In genomic region chr19:56670961-56671612, GRCh38 we compare ENCODE assay signal across 10 cellular contexts. TPM values are rescaled to one million over a fixed set of nuclear protein-coding genes. Genes with fewer than 3 reads are reported as not detected.
DNase-seq lines count a peak whose midpoint lies in the region; ATAC-seq, FAIRE-seq and TF ChIP-seq lines count a peak whose summit lies in the region.
"Had no signal": no experiment of that assay in that cellular context is flagged by ENCODE, and none has a peak within 500 bp of the region (broad histone marks: within the 10 kb centered on the region; RNA-seq: fewer than 3 reads in every experiment).

No MANE protein-coding gene starts in this region.

- peak overlapping the region in 56 of 59 donors; percentile 27 to 92 (median 77) for H3K27ac ChIP-seq in dorsolateral prefrontal cortex
- H3K27ac ChIP-seq in naive thymus-derived CD4-positive, alpha-beta T cell (ENCODE audit: low read depth, low read length), result peak overlapping the region; percentile 67
- H3K27ac ChIP-seq in aorta (ENCODE audit: low read depth in 1 of 2, low read length in 2 of 2), result no peak overlapping the region

- H3K36me3 ChIP-seq in naive thymus-derived CD4-positive, alpha-beta T cell (ENCODE audit: control insufficient read depth in 2 of 3, insufficient read depth in 3 of 3, low read length in 3 of 3), result no peaks in the 10 kb centered on the region
- H3K36me3 ChIP-seq in aorta (ENCODE audit: control insufficient read depth in 1 of 2, insufficient read depth in 2 of 2, low read length in 1 of 2), result no peaks in the 10 kb centered on the region

- peaks cover 4 to 20% (median 7%) of the 10 kb centered on the region in 5 donors for H3K36me3 Mint-ChIP-seq in naive thymus-derived CD4-positive, alpha-beta T cell

- H3K9me3 ChIP-seq in naive thymus-derived CD4-positive, alpha-beta T cell (ENCODE audit: control insufficient read depth in 2 of 3, low read length in 3 of 3), result peaks cover 0 to 33% (median 0%) of the 10 kb centered on the region in 3 experiments
- H3K9me3 ChIP-seq in aorta (ENCODE audit: control insufficient read depth, low read length), result no peaks in the 10 kb centered on the region

- peak overlapping the region in 6 of 9 donors; percentile 40 to 95 (median 80) for H3K27ac Mint-ChIP-seq in naive thymus-derived CD4-positive, alpha-beta T cell

- H3K27me3 ChIP-seq in dorsolateral prefrontal cortex (no peaks in the 10 kb centered on the region), aorta (ENCODE audit: control insufficient read depth in 1 of 2, insufficient read depth in 2 of 2, low read length in 1 of 2) (no peaks in the 10 kb centered on the region)
- no peaks in the 10 kb centered on the region for H3K27me3 ChIP-seq in naive thymus-derived CD4-positive, alpha-beta T cell (ENCODE audit: control insufficient read depth in 2 of 2, insufficient read depth in 2 of 2, low read length in 2 of 2)

- WGBS in aorta, 2 donors, result 37 to 41% methylated on average over 35 of the region's 35 CpGs

- no peaks in the 10 kb centered on the region for H3K27me3 Mint-ChIP-seq in naive thymus-derived CD4-positive, alpha-beta T cell

- intact Hi-C loops in Right ventricle myocardium inferior (cut with DNase I), result loop anchor here (2.0 to 5.0 kb wide), 2 partner anchors 74 to 168 kb away; partner anchors contain the start of gene ZNF71
- intact Hi-C loops in cardiac septum (cut with DNase I), result loop anchor here (5.0 kb wide), 2 partner anchors 74 to 279 kb away; partner anchors contain the start of genes ZNF582 and ZNF71
- intact Hi-C loops in dorsolateral prefrontal cortex (cut with DNase I), result no loop called here
- intact Hi-C loops in naive thymus-derived CD4-positive, alpha-beta T cell (cut with micrococcal nuclease), result loop anchor here in 1 of 2 donors (1.0 to 2.0 kb wide), 3 partner anchors 76 to 278 kb away; partner anchors contain the start of genes ZFP28, ZNF582 and ZNF71
- intact Hi-C loops in aorta (cut with DNase I), result no loop called here

- TF ChIP-seq CTCF in dorsolateral prefrontal cortex (IDR thresholded peaks at IDR 0.05 in 54 of 56, conservative IDR thresholded peaks at IDR 0.05 in 2 of 56; ENCODE audit: low read depth in 1 of 56, partially characterized antibody in 56 of 56), result no peak

- peaks cover 0 to 7% of the 10 kb centered on the region in 2 donors for H3K4me1 ChIP-seq in naive thymus-derived CD4-positive, alpha-beta T cell (ENCODE audit: control insufficient read depth in 2 of 2, insufficient read depth in 2 of 2, low read length in 2 of 2)
- no peaks in the 10 kb centered on the region for H3K4me1 ChIP-seq in aorta (ENCODE audit: control insufficient read depth in 1 of 2, insufficient read depth in 2 of 2, low read length in 2 of 2)

- FAIRE-seq in GM19239 (lab: Jason Lieb, UNC), result no peak
- FAIRE-seq: endometrium had no signal

- peaks cover 0 to 17% (median 11%) of the 10 kb centered on the region in 7 donors for H3K4me1 Mint-ChIP-seq in naive thymus-derived CD4-positive, alpha-beta T cell

- H3K4me3 ChIP-seq in dorsolateral prefrontal cortex (peak overlapping the region; percentile 62 to 100 (median 90)), aorta (ENCODE audit: low read length in 2 of 2) (peak overlapping the region; percentile 9 to 68)
- peak overlapping the region; percentile 53 for H3K4me3 ChIP-seq in naive thymus-derived CD4-positive, alpha-beta T cell (ENCODE audit: low read length)

- peaks cover 0 to 72% (median 31%) of the 10 kb centered on the region in 11 donors for H3K9me3 Mint-ChIP-seq in naive thymus-derived CD4-positive, alpha-beta T cell

- H3K4me3 Mint-ChIP-seq in naive thymus-derived CD4-positive, alpha-beta T cell, result peak overlapping the region; percentile 69 to 95 (median 89)

- POLR2A ChIA-PET in naive thymus-derived CD4-positive, alpha-beta T cell (lab: Charles Lee), result no interaction called here

- DNase-seq in Right ventricle myocardium inferior (ENCODE audit: missing footprints), result peak; percentile 69
- DNase-seq in cardiac septum (ENCODE audit: low spot score), result no peak
- DNase-seq in dorsolateral prefrontal cortex, result peak in 2 of 10 donors; percentile 38 to 51
- no peak for DNase-seq in naive thymus-derived CD4-positive, alpha-beta T cell
- no peak for DNase-seq in aorta
- DNase-seq in GM03348 (ENCODE audit: low spot score), result no peak
- DNase-seq in GM19239 (ENCODE audit: insufficient read length, low spot score), result no peak

- ATAC-seq in Right ventricle myocardium inferior (no peak), aorta (ENCODE audit: low FRiP score) (peak; percentile 53), HG03342 (IDR thresholded peaks at IDR 0.05; ENCODE audit: unreplicated experiment) (no peak)
- peak; percentile 52 for ATAC-seq in naive thymus-derived CD4-positive, alpha-beta T cell

- CTCF ChIA-PET in naive thymus-derived CD4-positive, alpha-beta T cell (lab: Charles Lee), result no interaction called here

RNA-seq across cellular contexts. Expression of gene ZNF835, which starts 0.5 kb away (rescaled TPM):
- total RNA-seq in Right ventricle myocardium inferior (7.3 TPM), cardiac septum (2.6 TPM), dorsolateral prefrontal cortex (10 to 100 TPM in 70 of 120 experiments, 1 to 10 TPM in 50; 4.6 to 16.9 (median 10.4) TPM), aorta (1 to 10 TPM; 2.5 to 2.8 TPM)
- total RNA-seq in naive thymus-derived CD4-positive, alpha-beta T cell, result 1 to 10 TPM in 4 of 5 experiments, under 1 TPM in 1; 0.73 to 5.7 (median 1.4) TPM
- polyA plus RNA-seq in naive thymus-derived CD4-positive, alpha-beta T cell, result 10 to 100 TPM in 1 of 2 donors, 1 to 10 TPM in 1; 1.9 to 10.4 TPM
- polyA plus RNA-seq in aorta, result under 1 TPM; 0.75 to 0.84 TPM
- total RNA-seq: osteocyte had no signal

RNA-seq across cellular contexts. Expression of gene SMIM17, which starts 28.1 kb away (rescaled TPM):
- total RNA-seq in Right ventricle myocardium inferior, result not detected
- total RNA-seq in cardiac septum, result not detected
- total RNA-seq in dorsolateral prefrontal cortex, result 10 to 100 TPM in 71 of 120 experiments, 1 to 10 TPM in 49; 2.6 to 24.7 (median 10.9) TPM
- under 1 TPM in 2 of 5 experiments, not detected in 3; 0.31 to 0.37 TPM for total RNA-seq in naive thymus-derived CD4-positive, alpha-beta T cell
- polyA plus RNA-seq in naive thymus-derived CD4-positive, alpha-beta T cell, result not detected
- under 1 TPM; 0.32 to 0.81 TPM for total RNA-seq in aorta
- under 1 TPM in 1 of 2 donors, not detected in 1; 0.28 TPM for polyA plus RNA-seq in aorta

Comparison
In these comparisons a context has a peak if more than half of its experiments do, and no peak if none do; other contexts are left out.
1. ATAC-seq: peak in naive thymus-derived CD4-positive, alpha-beta T cell (single experiment) and aorta (single experiment); none in Right ventricle myocardium inferior (single experiment) and HG03342 (single experiment).
2. H3K27ac ChIP-seq: peak in dorsolateral prefrontal cortex (56 of 59) and naive thymus-derived CD4-positive, alpha-beta T cell (single experiment); none in aorta (0 of 2).
3. H3K4me3 ChIP-seq: peak in every context shown above with its lines; median percentile 90 in dorsolateral prefrontal cortex; 53 in naive thymus-derived CD4-positive, alpha-beta T cell; 38 in aorta.
4. intact Hi-C loops: an anchor here in Right ventricle myocardium inferior (2.0 to 5.0 kb wide) and cardiac septum (5.0 kb wide); none called in dorsolateral prefrontal cortex and aorta.